31 cellular contexts compared by ENCODE assay signal in genomic region chr5:145441228-145441627, GRCh38.
"Had no signal": no experiment of that assay in that cellular context is flagged by ENCODE, and none has a peak within 500 bp of the region (broad histone marks: within the 10 kb centered on the region; RNA-seq: fewer than 3 reads in every experiment).

No MANE protein-coding gene starts in this region.

- DNase-seq: activated effector memory CD4-positive, alpha-beta T cell treated with anti-CD3 and anti-CD28 coated beads, Interleukin-2, amount 50 U/mL, for 16 hours; activated effector memory CD4-positive, alpha-beta T cell treated with Interleukin-2 at 50 U/mL for 16 hours; activated gamma-delta T cell; activated gamma-delta T cell treated with Interleukin-2 at 50 U/mL for 16 hours; activated naive CD4-positive, alpha-beta T cell; activated naive CD4-positive, alpha-beta T cell treated with anti-CD3 and anti-CD28 coated beads for 36 hours; activated naive CD4-positive, alpha-beta T cell treated with anti-CD3 and anti-CD28 coated beads, Interleukin-2, amount 10 ng/mL, durations not matched to agents 7 days and 5 days; activated naive CD4-positive, alpha-beta T cell treated with anti-CD3 and anti-CD28 coated beads, Interleukin-2, amount 50 U/mL, for 16 hours; activated naive CD4-positive, alpha-beta T cell treated with Interleukin-2 at 50 U/mL for 16 hours; activated naive CD8-positive, alpha-beta T cell treated with anti-CD3 and anti-CD28 coated beads for 36 hours; activated naive CD8-positive, alpha-beta T cell treated with anti-CD3 and anti-CD28 coated beads, Interleukin-2, amount 10 ng/mL, durations not matched to agents 7 days and 5 days; activated naive CD8-positive, alpha-beta T cell treated with anti-CD3 and anti-CD28 coated beads, Interleukin-2, amount 50 U/mL, for 24 hours; activated T-cell treated with anti-CD3 and anti-CD28 coated beads, Interleukin-2, amount 50 U/mL, for 24 hours; activated T-cell treated with anti-CD3 and anti-CD28 coated beads, Interleukin-2, amount 50 U/mL, for 4 hours; activated T-cell treated with anti-CD3 and anti-CD28 coated beads, Interleukin-2, amount 50 U/mL, for 48 hours; activated T-cell treated with anti-CD3 and anti-CD28 coated beads, Interleukin-2, amount 50 U/mL, for 72 hours; adrenal gland; amniotic stem cell; amygdala; anterior cingulate cortex; aorta; body of pancreas; brain microvascular endothelial cell; caudate nucleus; central memory CD4-positive, alpha-beta T cell; cerebellar nuclear complex had no signal

- H3K4me3 ChIP-seq: adrenal gland, ascending aorta, body of pancreas, breast epithelium, cardiac muscle cell had no signal

- H3K27ac ChIP-seq: adrenal gland, ascending aorta, body of pancreas, brain microvascular endothelial cell, breast epithelium, cardiac muscle cell had no signal

- ATAC-seq: activated naive CD4-positive, alpha-beta T cell treated with anti-CD3 and anti-CD28 coated beads, Interleukin-2, amount 50 U/mL, for 72 hours; activated naive CD8-positive, alpha-beta T cell treated with anti-CD3 and anti-CD28 coated beads, Interleukin-2, amount 50 U/mL, for 24 hours; activated T-cell treated with anti-CD3 and anti-CD28 coated beads, Interleukin-2, amount 50 U/mL, for 4 hours; activated T-cell treated with anti-CD3 and anti-CD28 coated beads, Interleukin-2, amount 50 U/mL, for 72 hours; activated T-helper 17 cell treated with anti-CD3 and anti-CD28 coated beads, Interleukin-2, amount 50 U/mL, for 72 hours; body of pancreas had no signal

- H3K36me3 ChIP-seq: adrenal gland, ascending aorta, brain microvascular endothelial cell, breast epithelium, cardiac muscle cell had no signal

- H3K27me3 ChIP-seq: adrenal gland, ascending aorta, body of pancreas, brain microvascular endothelial cell, breast epithelium, cardiac muscle cell had no signal

- H3K9me3 ChIP-seq: adrenal gland, ascending aorta, body of pancreas, breast epithelium had no signal

- H3K4me1 ChIP-seq: adrenal gland, ascending aorta, body of pancreas, breast epithelium had no signal
